ENCODE assay signal across 8 cellular contexts in genomic region chr5:74903165-74903787, GRCh38. TPM values are rescaled to one million over a fixed set of nuclear protein-coding genes. Genes with fewer than 3 reads are reported as not detected.
DNase-seq lines count a peak whose midpoint lies in the region; ATAC-seq and TF ChIP-seq lines count a peak whose summit lies in the region.

No MANE protein-coding gene starts in this region.

- no peak overlapping the region for H3K4me3 ChIP-seq in DOHH2 (ENCODE audit: low read length)
- H3K4me3 ChIP-seq in right cardiac atrium (ENCODE audit: low read length) = no peak overlapping the region

- no peaks in the 10 kb centered on the region for H3F3A ChIP-seq in DOHH2 (ENCODE audit: control insufficient read depth, insufficient read depth)

- DNase-seq in HT-29 (ENCODE audit: low spot score) (peak; percentile 81), right cardiac atrium (no peak), NCI-H524 treated with DMSO at 0.1 percent for 48 hours (lab: John Stamatoyannopoulos, UW) (no peak), sciatic nerve (ENCODE audit: low spot score) (no peak)
- DNase-seq in activated CD4-positive, alpha-beta T cell treated with anti-CD3 and anti-CD28 coated beads, Interleukin-2, amount 10 ng/mL, durations not matched to agents 7 days and 5 days = peak; percentile 16
- DNase-seq in stimulated activated naive B cell treated with anti-CD40 and anti-IgM and Interleukin-4, amounts not matched to agents 10 μg/mL and 1 μg/mL and 100 μg/mL, for 72 hours = peak; percentile 6
- no peak for DNase-seq in activated T-helper 1 cell treated with anti-CD3 and anti-CD28 coated beads, Interleukin-12 subunit alpha, Interleukin-12 subunit beta, Interleukin-2, Interleukin-4 antibody, amounts not matched to agents 30 ng/mL and 10 ng/mL and 1 ng/mL, durations not matched to agents 14 hours and 24 hours and 36 hours (ENCODE audit: low spot score)

- no peaks in the 10 kb centered on the region for H3K9me3 Mint-ChIP-seq in activated CD4-positive, alpha-beta T cell treated with anti-CD3 and anti-CD28 coated beads, Interleukin-2, amount 10 ng/mL, durations not matched to agents 7 days and 5 days
- H3K9me3 Mint-ChIP-seq in stimulated activated naive B cell treated with anti-CD40 and anti-IgM and Interleukin-4, amounts not matched to agents 10 μg/mL and 1 μg/mL and 100 μg/mL, for 72 hours = no peaks in the 10 kb centered on the region
- peaks cover 4% of the 10 kb centered on the region for H3K9me3 Mint-ChIP-seq in activated T-helper 1 cell treated with anti-CD3 and anti-CD28 coated beads, Interleukin-12 subunit alpha, Interleukin-12 subunit beta, Interleukin-2, Interleukin-4 antibody, amounts not matched to agents 30 ng/mL and 10 ng/mL and 1 ng/mL, durations not matched to agents 14 hours and 24 hours and 36 hours

- no peaks in the 10 kb centered on the region for H3K4me1 Mint-ChIP-seq in activated CD4-positive, alpha-beta T cell treated with anti-CD3 and anti-CD28 coated beads, Interleukin-2, amount 10 ng/mL, durations not matched to agents 7 days and 5 days
- no peaks in the 10 kb centered on the region for H3K4me1 Mint-ChIP-seq in stimulated activated naive B cell treated with anti-CD40 and anti-IgM and Interleukin-4, amounts not matched to agents 10 μg/mL and 1 μg/mL and 100 μg/mL, for 72 hours
- H3K4me1 Mint-ChIP-seq in activated T-helper 1 cell treated with anti-CD3 and anti-CD28 coated beads, Interleukin-12 subunit alpha, Interleukin-12 subunit beta, Interleukin-2, Interleukin-4 antibody, amounts not matched to agents 30 ng/mL and 10 ng/mL and 1 ng/mL, durations not matched to agents 14 hours and 24 hours and 36 hours (ENCODE audit: low read depth) = no peaks in the 10 kb centered on the region

- no peaks in the 10 kb centered on the region for H3K9me2 ChIP-seq in DOHH2 (replicated peaks; ENCODE audit: control insufficient read depth, low read length)

- no peaks in the 10 kb centered on the region for H3K27me3 ChIP-seq in DOHH2 (ENCODE audit: control insufficient read depth, low read length)
- H3K27me3 ChIP-seq in right cardiac atrium (ENCODE audit: control insufficient read depth, insufficient read depth) = no peaks in the 10 kb centered on the region

- no peaks in the 10 kb centered on the region for H4K20me1 ChIP-seq in DOHH2 (ENCODE audit: control insufficient read depth, insufficient read depth, low read depth, low read length)

- no peak overlapping the region for H3K4me3 Mint-ChIP-seq in activated CD4-positive, alpha-beta T cell treated with anti-CD3 and anti-CD28 coated beads, Interleukin-2, amount 10 ng/mL, durations not matched to agents 7 days and 5 days
- no peak overlapping the region for H3K4me3 Mint-ChIP-seq in stimulated activated naive B cell treated with anti-CD40 and anti-IgM and Interleukin-4, amounts not matched to agents 10 μg/mL and 1 μg/mL and 100 μg/mL, for 72 hours
- no peak overlapping the region for H3K4me3 Mint-ChIP-seq in activated T-helper 1 cell treated with anti-CD3 and anti-CD28 coated beads, Interleukin-12 subunit alpha, Interleukin-12 subunit beta, Interleukin-2, Interleukin-4 antibody, amounts not matched to agents 30 ng/mL and 10 ng/mL and 1 ng/mL, durations not matched to agents 14 hours and 24 hours and 36 hours

- H3K9me3 ChIP-seq in DOHH2 (ENCODE audit: control insufficient read depth, insufficient read depth, low read length) = no peaks in the 10 kb centered on the region
- no peaks in the 10 kb centered on the region for H3K9me3 ChIP-seq in right cardiac atrium (ENCODE audit: control insufficient read depth, low read length)

- ATAC-seq in right cardiac atrium = peak; percentile 51 to 55
- peak; percentile 75 to 94 for ATAC-seq in stimulated activated naive B cell treated with anti-CD40 and anti-IgM and Interleukin-4, amounts not matched to agents 10 μg/mL and 1 μg/mL and 100 μg/mL, for 72 hours (replicated peaks)
- no peak for ATAC-seq in sciatic nerve

- no peaks in the 10 kb centered on the region for H3K36me3 ChIP-seq in DOHH2 (ENCODE audit: control insufficient read depth, low read length)

- H3K4me2 ChIP-seq in DOHH2 (ENCODE audit: low read length) = no peak overlapping the region

- no peaks in the 10 kb centered on the region for H3K79me2 ChIP-seq in DOHH2 (ENCODE audit: control insufficient read depth, low read length)

- WGBS in right cardiac atrium = 16% methylated on average over 4 of the region's 4 CpGs

- intact Hi-C loops in right cardiac atrium (cut with DNase I) = loop anchor here in 1 of 4 donors (5.0 kb wide), 1 partner anchor 136 kb away; the partner anchor contains the start of genes GFM2 and NSA2
- intact Hi-C loops in activated T-helper 1 cell treated with anti-CD3 and anti-CD28 coated beads, Interleukin-12 subunit alpha, Interleukin-12 subunit beta, Interleukin-2, Interleukin-4 antibody, amounts not matched to agents 30 ng/mL and 10 ng/mL and 1 ng/mL, durations not matched to agents 14 hours and 24 hours and 36 hours (cut with micrococcal nuclease) = no loop called here
- intact Hi-C loops in sciatic nerve (cut with DNase I) = no loop called here

- POLR2A ChIA-PET in activated CD4-positive, alpha-beta T cell treated with anti-CD3 and anti-CD28 coated beads, Interleukin-2, amount 10 ng/mL, durations not matched to agents 7 days and 5 days (lab: Charles Lee) = no interaction called here

- H3K36me3 Mint-ChIP-seq in activated CD4-positive, alpha-beta T cell treated with anti-CD3 and anti-CD28 coated beads, Interleukin-2, amount 10 ng/mL, durations not matched to agents 7 days and 5 days (ENCODE audit: low read depth) = no peaks in the 10 kb centered on the region
- H3K36me3 Mint-ChIP-seq in stimulated activated naive B cell treated with anti-CD40 and anti-IgM and Interleukin-4, amounts not matched to agents 10 μg/mL and 1 μg/mL and 100 μg/mL, for 72 hours = no peaks in the 10 kb centered on the region
- H3K36me3 Mint-ChIP-seq in activated T-helper 1 cell treated with anti-CD3 and anti-CD28 coated beads, Interleukin-12 subunit alpha, Interleukin-12 subunit beta, Interleukin-2, Interleukin-4 antibody, amounts not matched to agents 30 ng/mL and 10 ng/mL and 1 ng/mL, durations not matched to agents 14 hours and 24 hours and 36 hours (ENCODE audit: low read depth) = no peaks in the 10 kb centered on the region

- H3K27ac ChIP-seq in DOHH2 (ENCODE audit: low read depth, low read length) (no peak overlapping the region), right cardiac atrium (ENCODE audit: low read length) (no peak overlapping the region)

- peaks cover 2% of the 10 kb centered on the region for H3K27me3 Mint-ChIP-seq in activated CD4-positive, alpha-beta T cell treated with anti-CD3 and anti-CD28 coated beads, Interleukin-2, amount 10 ng/mL, durations not matched to agents 7 days and 5 days
- peaks cover 6 to 8% of the 10 kb centered on the region in 2 donors for H3K27me3 Mint-ChIP-seq in stimulated activated naive B cell treated with anti-CD40 and anti-IgM and Interleukin-4, amounts not matched to agents 10 μg/mL and 1 μg/mL and 100 μg/mL, for 72 hours
- H3K27me3 Mint-ChIP-seq in activated T-helper 1 cell treated with anti-CD3 and anti-CD28 coated beads, Interleukin-12 subunit alpha, Interleukin-12 subunit beta, Interleukin-2, Interleukin-4 antibody, amounts not matched to agents 30 ng/mL and 10 ng/mL and 1 ng/mL, durations not matched to agents 14 hours and 24 hours and 36 hours (ENCODE audit: insufficient read depth) = peaks cover 9% of the 10 kb centered on the region

- H3K27ac Mint-ChIP-seq in activated CD4-positive, alpha-beta T cell treated with anti-CD3 and anti-CD28 coated beads, Interleukin-2, amount 10 ng/mL, durations not matched to agents 7 days and 5 days = no peak overlapping the region
- H3K27ac Mint-ChIP-seq in stimulated activated naive B cell treated with anti-CD40 and anti-IgM and Interleukin-4, amounts not matched to agents 10 μg/mL and 1 μg/mL and 100 μg/mL, for 72 hours = no peak overlapping the region
- no peak overlapping the region for H3K27ac Mint-ChIP-seq in activated T-helper 1 cell treated with anti-CD3 and anti-CD28 coated beads, Interleukin-12 subunit alpha, Interleukin-12 subunit beta, Interleukin-2, Interleukin-4 antibody, amounts not matched to agents 30 ng/mL and 10 ng/mL and 1 ng/mL, durations not matched to agents 14 hours and 24 hours and 36 hours

- peak; percentile 22 for TF ChIP-seq CTCF in DOHH2 (IDR thresholded peaks at IDR 0.05; ENCODE audit: low read depth, low read length, poor library complexity, severe bottlenecking)

- H3K4me1 ChIP-seq in DOHH2 (ENCODE audit: control insufficient read depth, low read length) = no peaks in the 10 kb centered on the region
- no peaks in the 10 kb centered on the region for H3K4me1 ChIP-seq in right cardiac atrium (ENCODE audit: control insufficient read depth, insufficient read depth, low read length)

- CTCF ChIA-PET in activated CD4-positive, alpha-beta T cell treated with anti-CD3 and anti-CD28 coated beads, Interleukin-2, amount 10 ng/mL, durations not matched to agents 7 days and 5 days (lab: Charles Lee) = no interaction called here

RNA-seq across cellular contexts. Expression of gene FAM169A, which starts 37.1 kb away (rescaled TPM):
- 0.23 and 0.33 TPM in 2 replicates for total RNA-seq in HT-29 (2014; rRNA removed; shearing (Covaris generic))
- total RNA-seq in activated CD4-positive, alpha-beta T cell treated with anti-CD3 and anti-CD28 coated beads, Interleukin-2, amount 10 ng/mL, durations not matched to agents 7 days and 5 days = 1 to 10 TPM; 3.1 to 3.6 TPM
- total RNA-seq in right cardiac atrium (1 to 10 TPM; 6.8 to 8.9 (median 7.8) TPM), sciatic nerve (11.4 TPM)
- 1.9 TPM for polyA plus RNA-seq in right cardiac atrium
- 3.2 and 3.5 TPM in 2 replicates for total RNA-seq in activated T-helper 1 cell treated with anti-CD3 and anti-CD28 coated beads, Interleukin-12 subunit alpha, Interleukin-12 subunit beta, Interleukin-2, Interleukin-4 antibody, amounts not matched to agents 30 ng/mL and 10 ng/mL and 1 ng/mL, durations not matched to agents 14 hours and 24 hours and 36 hours

Comparison
In these comparisons a context has a peak if more than half of its experiments do, and no peak if none do; other contexts are left out.
1. DNase-seq: peak in HT-29 (single experiment), activated CD4-positive, alpha-beta T cell treated with anti-CD3 and anti-CD28 coated beads, Interleukin-2, amount 10 ng/mL, durations not matched to agents 7 days and 5 days (single experiment) and stimulated activated naive B cell treated with anti-CD40 and anti-IgM and Interleukin-4, amounts not matched to agents 10 μg/mL and 1 μg/mL and 100 μg/mL, for 72 hours (single experiment); none in right cardiac atrium (0 of 3), NCI-H524 treated with DMSO at 0.1 percent for 48 hours (single experiment), activated T-helper 1 cell treated with anti-CD3 and anti-CD28 coated beads, Interleukin-12 subunit alpha, Interleukin-12 subunit beta, Interleukin-2, Interleukin-4 antibody, amounts not matched to agents 30 ng/mL and 10 ng/mL and 1 ng/mL, durations not matched to agents 14 hours and 24 hours and 36 hours (single experiment) and sciatic nerve (single experiment).